In genomic region chr4:69743476-69744156, GRCh38 we compare ENCODE assay signal across 21 cellular contexts. TPM values are rescaled to one million over a fixed set of nuclear protein-coding genes. Genes with fewer than 3 reads are reported as not detected.
DNase-seq lines count a peak whose midpoint lies in the region; ATAC-seq, FAIRE-seq and TF ChIP-seq lines count a peak whose summit lies in the region.
"Had no signal": no experiment of that assay in that cellular context is flagged by ENCODE, and none has a peak within 500 bp of the region (broad histone marks: within the 10 kb centered on the region; RNA-seq: fewer than 3 reads in every experiment).

No MANE protein-coding gene starts in this region.

- no peak for FAIRE-seq in kidney (lab: Jason Lieb, UNC)
- FAIRE-seq: G401.6, GM12891, HTR-8/SVneo had no signal

- H3K79me2 ChIP-seq in Karpas-422 (ENCODE audit: low read length), result no peaks in the 10 kb centered on the region

- DNase-seq in H7 (peak; percentile 7), kidney (peak; percentile 59), posterior vena cava (ENCODE audit: low spot score) (peak; percentile 71), upper lobe of left lung (peak in 1 of 2 donors; percentile 17), DMS53 (lab: John Stamatoyannopoulos, UW) (no peak), hypothalamus (lab: John Stamatoyannopoulos, UW) (no peak), Karpas-422 (no peak)
- DNase-seq: ACHN; C1 segment of cervical spinal cord; Calu3; CD4-positive, alpha-beta T cell; DMS 273 treated with DMSO at 0.1 percent for 48 hours; DMS79; EL; HCEC 1CT; HFFc6 had no signal

- peak; percentile 21 to 54 for ATAC-seq in upper lobe of left lung (ENCODE audit: low FRiP score in 2 of 2)
- no peak for ATAC-seq in HG03520 (IDR thresholded peaks at IDR 0.05; ENCODE audit: unreplicated experiment)
- ATAC-seq: GM23338 had no signal

- TF ChIP-seq EP300 in upper lobe of left lung (IDR thresholded peaks at IDR 0.05), result no peak

- no peak overlapping the region for H2AFZ ChIP-seq in Karpas-422 (ENCODE audit: low read length)
- H2AFZ ChIP-seq: GM23338 had no signal

- no peak overlapping the region for H3K9ac ChIP-seq in kidney (ENCODE audit: low read length in 2 of 2)
- no peak overlapping the region for H3K9ac ChIP-seq in Karpas-422 (ENCODE audit: low read length)

- H3K36me3 ChIP-seq in H7 (replicated peaks; ENCODE audit: control insufficient read depth, insufficient read depth, low read length) (no peaks in the 10 kb centered on the region), kidney (ENCODE audit: control insufficient read depth in 1 of 2, insufficient read depth in 2 of 2, low read length in 2 of 2) (no peaks in the 10 kb centered on the region), upper lobe of left lung (no peaks in the 10 kb centered on the region), Karpas-422 (ENCODE audit: insufficient read depth, low read length) (no peaks in the 10 kb centered on the region)

- no peaks in the 10 kb centered on the region for H3K9me3 ChIP-seq in kidney (ENCODE audit: control insufficient read depth in 1 of 2, low read length in 2 of 2)
- H3K9me3 ChIP-seq in upper lobe of left lung, result no peaks in the 10 kb centered on the region
- no peaks in the 10 kb centered on the region for H3K9me3 ChIP-seq in Karpas-422 (ENCODE audit: low read length)

- H3K27me3 ChIP-seq in H7 (ENCODE audit: control insufficient read depth, insufficient read depth, low read length), result no peaks in the 10 kb centered on the region
- H3K27me3 ChIP-seq in upper lobe of left lung, result no peaks in the 10 kb centered on the region
- no peaks in the 10 kb centered on the region for H3K27me3 ChIP-seq in Karpas-422 (ENCODE audit: low read length)

- no peak overlapping the region for H3K27ac ChIP-seq in kidney (ENCODE audit: low read depth in 2 of 2, low read length in 2 of 2)
- H3K27ac ChIP-seq in upper lobe of left lung, result no peak overlapping the region
- H3K27ac ChIP-seq in Karpas-422 (ENCODE audit: low read length), result no peak overlapping the region

- WGBS in upper lobe of left lung, 2 donors, result 70 to 85% methylated on average over 5 to 9 of the region's 13 CpGs

- H3K9me2 ChIP-seq in Karpas-422 (replicated peaks; ENCODE audit: insufficient read depth, low read length), result no peaks in the 10 kb centered on the region

- intact Hi-C loops in kidney (cut with DNase I) (no loop called here), posterior vena cava (cut with DNase I) (loop anchor here in 1 of 2 donors (2.0 kb wide), 1 partner anchor 37 kb away; no protein-coding TSS in a partner anchor)

- H3K4me2 ChIP-seq in Karpas-422 (ENCODE audit: low read depth, low read length, poor library complexity, severe bottlenecking), result no peak overlapping the region
- H3K4me2 ChIP-seq: GM23338 had no signal

- H3K4me3 ChIP-seq in H7 (ENCODE audit: insufficient read depth, low read depth, low read length), result no peak overlapping the region
- H3K4me3 ChIP-seq in kidney (ENCODE audit: low read length in 2 of 2), result no peak overlapping the region
- H3K4me3 ChIP-seq in upper lobe of left lung, result no peak overlapping the region
- no peak overlapping the region for H3K4me3 ChIP-seq in Karpas-422 (ENCODE audit: low read length)
- H3K4me3 ChIP-seq: GM23338 had no signal

- no peak for TF ChIP-seq CTCF in kidney (IDR thresholded peaks at IDR 0.05; ENCODE audit: borderline replicate concordance, extremely low read depth, insufficient read depth)
- TF ChIP-seq CTCF in upper lobe of left lung (IDR thresholded peaks at IDR 0.05), result no peak

- TF ChIP-seq POLR2A in upper lobe of left lung (IDR thresholded peaks at IDR 0.05), result no peak

- H3K4me1 ChIP-seq in kidney (ENCODE audit: control insufficient read depth in 1 of 2, insufficient read depth in 1 of 2, low read depth in 1 of 2, low read length in 2 of 2) (no peaks in the 10 kb centered on the region), upper lobe of left lung (no peaks in the 10 kb centered on the region), Karpas-422 (ENCODE audit: low read length) (no peaks in the 10 kb centered on the region)

- no peaks in the 10 kb centered on the region for H4K20me1 ChIP-seq in Karpas-422 (ENCODE audit: insufficient read depth, low read depth, low read length)

RNA-seq across cellular contexts. Expression of gene SULT1B1, which starts 16.8 kb away (rescaled TPM):
- not detected in 2 replicates for total RNA-seq in H7 (2014; rRNA removed; shearing (Covaris generic))
- total RNA-seq in kidney (4.7 TPM), posterior vena cava (1 to 10 TPM; 2.2 to 7.5 TPM), upper lobe of left lung (10 to 100 TPM in 1 of 6 donors, 1 to 10 TPM in 5; 2.1 to 12.9 (median 4.9) TPM)
- 0.39 TPM for polyA plus RNA-seq in kidney (ENCODE audit: insufficient read depth, low read depth, low replicate concordance)
- not detected in 2 replicates for total RNA-seq in Karpas-422 (2014; rRNA removed; shearing (Covaris generic); ENCODE audit: low replicate concordance)
- total RNA-seq: GM23338 had no signal
- polyA plus RNA-seq: GM23338 had no signal

Comparison
In these comparisons a context has a peak if more than half of its experiments do, and no peak if none do; other contexts are left out.
1. DNase-seq: peak in H7 (single experiment), kidney (single experiment) and posterior vena cava (single experiment); none in DMS53 (single experiment), hypothalamus (0 of 51) and Karpas-422 (single experiment).